In genomic region chr14:61591862-61592261, GRCh38 we compare ENCODE assay signal across 21 cellular contexts.
A peak's percentile ranks its signal among the peaks of the same experiment; 100 is the strongest.
DNase-seq lines count a peak whose midpoint lies in the region; ATAC-seq, FAIRE-seq and TF ChIP-seq lines count a peak whose summit lies in the region.
"Had no signal": no experiment of that assay in that cellular context is flagged by ENCODE, and none has a peak within 500 bp of the region (broad histone marks: within the 10 kb centered on the region; RNA-seq: fewer than 3 reads in every experiment).

No MANE protein-coding gene starts in this region.

- peaks cover 17% of the 10 kb centered on the region for H3K4me1 ChIP-seq in left ventricle myocardium inferior
- peaks cover 0 to 4% of the 10 kb centered on the region in 2 donors for H3K4me1 ChIP-seq in naive thymus-derived CD4-positive, alpha-beta T cell (ENCODE audit: control insufficient read depth in 2 of 2, insufficient read depth in 2 of 2, low read length in 2 of 2)
- H3K4me1 ChIP-seq in upper lobe of right lung = peaks cover 7% of the 10 kb centered on the region
- H3K4me1 ChIP-seq in kidney (ENCODE audit: control insufficient read depth in 1 of 2, insufficient read depth in 1 of 2, low read depth in 1 of 2, low read length in 2 of 2) = peaks cover 5 to 16% of the 10 kb centered on the region in 2 donors
- peaks cover 3% of the 10 kb centered on the region; the same call in 1 of the 2 replicates for H3K4me1 ChIP-seq in GM23338 (ENCODE audit: insufficient read depth)

- H3K4me2 ChIP-seq in GM23338 = no peak overlapping the region

- peaks cover 20 to 52% (median 23%) of the 10 kb centered on the region in 7 donors for H3K4me1 Mint-ChIP-seq in naive thymus-derived CD4-positive, alpha-beta T cell
- H3K4me1 Mint-ChIP-seq in GM23338 = peaks cover 13% of the 10 kb centered on the region

- no peak overlapping the region for H3K27ac Mint-ChIP-seq in naive thymus-derived CD4-positive, alpha-beta T cell
- no peak overlapping the region for H3K27ac Mint-ChIP-seq in GM23338

- CTCF ChIA-PET in naive thymus-derived CD4-positive, alpha-beta T cell (lab: Charles Lee) = interaction anchor here (0.7 kb wide), 1 partner anchor 70 kb away, joined by 3 read pairs; no protein-coding TSS in a partner anchor

- peaks cover 0 to 11% (median 0%) of the 10 kb centered on the region in 5 donors for H3K36me3 Mint-ChIP-seq in naive thymus-derived CD4-positive, alpha-beta T cell
- H3K36me3 Mint-ChIP-seq in GM23338 (ENCODE audit: low read depth) = no peaks in the 10 kb centered on the region

- no peak for DNase-seq in Right ventricle myocardium superior
- no peak for DNase-seq in left ventricle myocardium inferior
- DNase-seq in NB4 (ENCODE audit: low read depth) = peak; percentile 18
- DNase-seq in naive thymus-derived CD4-positive, alpha-beta T cell = no peak
- DNase-seq in upper lobe of right lung = no peak
- no peak for DNase-seq in stimulated activated CD4-positive, alpha-beta T cell treated with anti-CD3 and anti-CD28 coated beads, Interleukin-4, amount 100 ng/mL, for 4 hours
- DNase-seq in kidney = no peak
- no peak for DNase-seq in GM23338 (ENCODE audit: low spot score)
- DNase-seq: DMS 273 treated with DMSO at 0.1 percent for 48 hours, GF-D8, MM.1S, NCI-H1436, NCI-H2029 treated with DMSO at 0.1 percent for 48 hours, NCI-H2171 treated with DMSO at 0.1 percent for 48 hours, NCI-H446 treated with DMSO at 0.1 percent for 48 hours, PC-3 had no signal

- TF ChIP-seq CTCF in left ventricle myocardium inferior (IDR thresholded peaks at IDR 0.05; ENCODE audit: borderline replicate concordance) (no peak), NB4 (IDR thresholded peaks at IDR 0.05; ENCODE audit: low read depth, low read length) (no peak), upper lobe of right lung (IDR thresholded peaks at IDR 0.05) (no peak), kidney (IDR thresholded peaks at IDR 0.05; ENCODE audit: borderline replicate concordance, extremely low read depth, insufficient read depth) (no peak), GM23338 (conservative IDR thresholded peaks at IDR 0.05; ENCODE audit: low read depth in 2 of 2) (no peak)

- no peaks in the 10 kb centered on the region for H4K20me1 ChIP-seq in GM23338 (replicated peaks; ENCODE audit: insufficient read depth)
- H4K20me1 ChIP-seq: BLaER1 treated with 17β-estradiol and CSF1 and Interleukin-3, amounts not matched to agents 10 nM and 100 nM had no signal

- H3F3A ChIP-seq in GM23338 (replicated peaks; ENCODE audit: low read depth) = no peaks in the 10 kb centered on the region

- peak; percentile 12 for ATAC-seq in Right ventricle myocardium superior (ENCODE audit: poor library complexity)
- ATAC-seq in naive thymus-derived CD4-positive, alpha-beta T cell = peak; percentile 68
- peak; percentile 72 for ATAC-seq in upper lobe of right lung
- no peak for ATAC-seq in GM23338
- ATAC-seq: PC-3 had no signal

- H2AFZ ChIP-seq in GM23338 = no peak overlapping the region

- H3K27ac ChIP-seq in left ventricle myocardium inferior (replicated peaks) (no peak overlapping the region), upper lobe of right lung (no peak overlapping the region), kidney (ENCODE audit: low read depth in 2 of 2, low read length in 2 of 2) (no peak overlapping the region), GM23338 (ENCODE audit: low read depth) (no peak overlapping the region)
- no peak overlapping the region for H3K27ac ChIP-seq in naive thymus-derived CD4-positive, alpha-beta T cell (ENCODE audit: low read depth, low read length)

- no peaks in the 10 kb centered on the region for H3K9me2 ChIP-seq in GM23338 (ENCODE audit: insufficient read depth)

- peaks cover 0 to 7% (median 0%) of the 10 kb centered on the region in 11 donors for H3K9me3 Mint-ChIP-seq in naive thymus-derived CD4-positive, alpha-beta T cell
- no peaks in the 10 kb centered on the region; the same call in 2 of the 3 replicates for H3K9me3 Mint-ChIP-seq in GM23338

- POLR2A ChIA-PET in naive thymus-derived CD4-positive, alpha-beta T cell (lab: Charles Lee) = no interaction called here

- H3K36me3 ChIP-seq in left ventricle myocardium inferior (no peaks in the 10 kb centered on the region), upper lobe of right lung (no peaks in the 10 kb centered on the region), kidney (ENCODE audit: control insufficient read depth in 1 of 2, insufficient read depth in 2 of 2, low read length in 2 of 2) (no peaks in the 10 kb centered on the region), GM23338 (ENCODE audit: insufficient read depth) (no peaks in the 10 kb centered on the region)
- no peaks in the 10 kb centered on the region for H3K36me3 ChIP-seq in naive thymus-derived CD4-positive, alpha-beta T cell (ENCODE audit: control insufficient read depth in 2 of 3, insufficient read depth in 3 of 3, low read length in 3 of 3)
- H3K36me3 ChIP-seq: BLaER1 treated with 17β-estradiol and CSF1 and Interleukin-3, amounts not matched to agents 10 nM and 100 nM had no signal

- no peak for FAIRE-seq in kidney (lab: Jason Lieb, UNC)
- FAIRE-seq: A204.1, GM12891, H1 had no signal

- peaks cover 4% of the 10 kb centered on the region for H3K9me3 ChIP-seq in left ventricle myocardium inferior (replicated peaks)
- no peaks in the 10 kb centered on the region for H3K9me3 ChIP-seq in naive thymus-derived CD4-positive, alpha-beta T cell (ENCODE audit: control insufficient read depth in 2 of 3, low read length in 3 of 3)
- no peaks in the 10 kb centered on the region for H3K9me3 ChIP-seq in upper lobe of right lung
- H3K9me3 ChIP-seq in kidney (ENCODE audit: control insufficient read depth in 1 of 2, low read length in 2 of 2) = no peaks in the 10 kb centered on the region

- H3K27me3 ChIP-seq in left ventricle myocardium inferior (ENCODE audit: low read depth) = no peaks in the 10 kb centered on the region
- no peaks in the 10 kb centered on the region for H3K27me3 ChIP-seq in naive thymus-derived CD4-positive, alpha-beta T cell (ENCODE audit: control insufficient read depth in 2 of 2, insufficient read depth in 2 of 2, low read length in 2 of 2)
- no peaks in the 10 kb centered on the region for H3K27me3 ChIP-seq in upper lobe of right lung
- H3K27me3 ChIP-seq in GM23338 (ENCODE audit: insufficient read depth) = no peaks in the 10 kb centered on the region
- H3K27me3 ChIP-seq: BLaER1 treated with 17β-estradiol and CSF1 and Interleukin-3, amounts not matched to agents 10 nM and 100 nM had no signal

- no peak overlapping the region for H3K4me3 Mint-ChIP-seq in naive thymus-derived CD4-positive, alpha-beta T cell
- H3K4me3 Mint-ChIP-seq in GM23338 = no peak overlapping the region
- H3K4me3 Mint-ChIP-seq: IgD-negative memory B cell had no signal

- H3K4me3 ChIP-seq in left ventricle myocardium inferior (no peak overlapping the region), NB4 (ENCODE audit: low read depth, low read length) (no peak overlapping the region), upper lobe of right lung (no peak overlapping the region), kidney (ENCODE audit: low read length in 2 of 2) (no peak overlapping the region), GM23338 (no peak overlapping the region)
- H3K4me3 ChIP-seq in naive thymus-derived CD4-positive, alpha-beta T cell (ENCODE audit: low read length) = no peak overlapping the region
- H3K4me3 ChIP-seq: BLaER1 treated with 17β-estradiol and CSF1 and Interleukin-3, amounts not matched to agents 10 nM and 100 nM had no signal

- H3K79me2 ChIP-seq in GM23338 (replicated peaks; ENCODE audit: insufficient read depth) = no peaks in the 10 kb centered on the region

- intact Hi-C loops in Right ventricle myocardium superior (cut with DNase I) = no loop called here
- intact Hi-C loops in left ventricle myocardium inferior (cut with micrococcal nuclease) = no loop called here
- intact Hi-C loops in naive thymus-derived CD4-positive, alpha-beta T cell (cut with micrococcal nuclease) = loop anchor here in 1 of 2 donors (2.0 kb wide), 1 partner anchor 13 kb away; no protein-coding TSS in a partner anchor
- intact Hi-C loops in upper lobe of right lung (cut with DNase I) = no loop called here
- intact Hi-C loops in kidney (cut with DNase I) = no loop called here

- no peaks in the 10 kb centered on the region for H3K27me3 Mint-ChIP-seq in naive thymus-derived CD4-positive, alpha-beta T cell
- peaks cover 2% of the 10 kb centered on the region for H3K27me3 Mint-ChIP-seq in GM23338 (ENCODE audit: insufficient read depth, low read depth, poor library complexity)
- H3K27me3 Mint-ChIP-seq: IgD-negative memory B cell had no signal

- no peak overlapping the region for H3K9ac ChIP-seq in kidney (ENCODE audit: low read length in 2 of 2)

- no peak for TF ChIP-seq POLR2A in NB4 (IDR thresholded peaks at IDR 0.05; ENCODE audit: extremely low read depth, insufficient read length)

TF ChIP-seq in GM23338, 12 proteins besides CTCF, POLR2A, EP300 and RAD21 (continues in another document):
- TF ChIP-seq JUNB (IDR thresholded peaks at IDR 0.05; ENCODE audit: unreplicated experiment) = no peak
